8 cellular contexts compared by ENCODE assay signal in genomic region chrX:48737213-48737938, GRCh38. TPM values are rescaled to one million over a fixed set of nuclear protein-coding genes. Genes with fewer than 3 reads are reported as not detected.
DNase-seq lines count a peak whose midpoint lies in the region; ATAC-seq and TF ChIP-seq lines count a peak whose summit lies in the region.

No MANE protein-coding gene starts in this region.

- H3K4me3 ChIP-seq in RWPE2 (ENCODE audit: severe bottlenecking) (peak overlapping the region; percentile 52), fibroblast of pulmonary artery (replicated peaks; ENCODE audit: low read depth, low read length) (peak overlapping the region; percentile 70)

- H3K4me1 ChIP-seq in RWPE2 (ENCODE audit: insufficient read depth, poor library complexity, severe bottlenecking) = no peaks in the 10 kb centered on the region

- DNase-seq in EH (ENCODE audit: low read depth) = peak; percentile 97
- peak; percentile 60 for DNase-seq in GOT3 (lab: John Stamatoyannopoulos, UW)
- DNase-seq in LoVo (ENCODE audit: low spot score) = peak; percentile 91
- DNase-seq in RWPE2 (ENCODE audit: low spot score) = peak; percentile 89
- DNase-seq in activated effector memory CD4-positive, alpha-beta T cell treated with Interleukin-2 at 50 U/mL for 16 hours = peak; percentile 82
- DNase-seq in fibroblast of pulmonary artery (ENCODE audit: low read depth) = peak; percentile 98
- peak; percentile 72 for DNase-seq in natural killer cell
- DNase-seq in stimulated activated naive CD4-positive, alpha-beta T cell (lab: John Stamatoyannopoulos, UW) = peak; percentile 84 to 93 (median 88)

- H3K36me3 ChIP-seq in RWPE2 (ENCODE audit: low read depth) = no peaks in the 10 kb centered on the region

- H3K27me3 Mint-ChIP-seq in natural killer cell (ENCODE audit: low read depth in 2 of 2) = no peaks in the 10 kb centered on the region

- no peaks in the 10 kb centered on the region for H3K9me3 ChIP-seq in RWPE2 (ENCODE audit: severe bottlenecking)

- H3K9me3 Mint-ChIP-seq in natural killer cell = no peaks in the 10 kb centered on the region

- peak overlapping the region; percentile 60 for H3K27ac ChIP-seq in RWPE2 (ENCODE audit: poor library complexity, severe bottlenecking)

- no peaks in the 10 kb centered on the region for H3K27me3 ChIP-seq in RWPE2 (ENCODE audit: insufficient read depth, poor library complexity, severe bottlenecking)

- no peaks in the 10 kb centered on the region for H3K36me3 Mint-ChIP-seq in natural killer cell

- peak; percentile 99 for ATAC-seq in RWPE2 (ENCODE audit: low read depth)
- peak; percentile 95 to 99 (median 98) for ATAC-seq in natural killer cell

- peak overlapping the region; percentile 90 to 96 for H3K27ac Mint-ChIP-seq in natural killer cell

- intact Hi-C loops in natural killer cell (cut with micrococcal nuclease) = loop anchor here (1.0 to 2.0 kb wide), 3 partner anchors 25 to 64 kb away; partner anchors contain the start of gene SUV39H1

- H3K4me3 Mint-ChIP-seq in natural killer cell = peak overlapping the region; percentile 82

- H3K4me1 Mint-ChIP-seq in natural killer cell = peaks cover 6 to 20% of the 10 kb centered on the region in 2 donors

- TF ChIP-seq CTCF in RWPE2 (IDR thresholded peaks at IDR 0.05; ENCODE audit: poor library complexity, severe bottlenecking) (no peak), fibroblast of pulmonary artery (IDR thresholded peaks at IDR 0.05; ENCODE audit: low read length, missing control alignments) (no peak), natural killer cell (IDR thresholded peaks at IDR 0.05) (no peak)

RNA-seq across cellular contexts. Expression of gene GLOD5, which starts 24.2 kb away (rescaled TPM):
- not detected for total RNA-seq in natural killer cell

RNA-seq across cellular contexts. Expression of gene SUV39H1, which starts 40.8 kb away (rescaled TPM):
- 10 to 100 TPM in 2 of 3 donors, 1 to 10 TPM in 1; 9.2 to 11.6 (median 11.0) TPM for total RNA-seq in natural killer cell

RNA-seq across cellular contexts. Expression of gene GATA1, which starts 49.0 kb away (rescaled TPM):
- 1 to 10 TPM in 1 of 3 donors, under 1 TPM in 2; 0.41 to 3.0 (median 0.49) TPM for total RNA-seq in natural killer cell

RNA-seq across cellular contexts. Expression of gene WAS, which starts 53.8 kb away (rescaled TPM):
- 100 to 1,000 TPM; 136 to 149 (median 141) TPM for total RNA-seq in natural killer cell

Comparison
In these comparisons a context has a peak if more than half of its experiments do, and no peak if none do; other contexts are left out.
1. Peak in every context shown above with its lines: DNase-seq, ATAC-seq, H3K4me3 ChIP-seq and H3K27ac ChIP-seq.